ENCODE assay signal across 1 cellular context in the genomic region with DNA sequence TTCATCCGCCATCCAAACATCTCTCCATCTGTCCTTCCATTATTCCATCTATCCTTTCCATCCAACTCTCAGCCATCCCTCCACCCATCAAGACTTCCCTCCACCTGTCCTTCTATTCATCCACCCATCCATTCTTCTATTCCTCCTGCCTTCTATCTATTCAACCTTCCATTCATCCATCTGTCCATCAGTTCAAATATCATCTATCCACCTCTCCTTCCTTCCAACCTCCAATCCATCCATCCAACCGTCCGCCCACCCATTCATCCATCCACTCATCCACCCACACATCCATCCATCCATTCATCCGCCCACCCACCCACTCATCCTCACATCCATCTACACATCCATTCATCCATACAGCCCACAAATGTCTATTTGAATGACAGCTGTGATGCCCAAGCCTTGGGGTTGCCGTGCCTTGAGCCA.
TF ChIP-seq lines count a peak whose summit lies in the region.

No MANE protein-coding gene starts in this region.

TF ChIP-seq in SK-N-SH treated with all-trans-retinoic acid at 6 μM for 48 hours, 23 proteins besides CTCF, POLR2A, EP300 and RAD21 (continued from another document):
- TF ChIP-seq, protein P1, sequence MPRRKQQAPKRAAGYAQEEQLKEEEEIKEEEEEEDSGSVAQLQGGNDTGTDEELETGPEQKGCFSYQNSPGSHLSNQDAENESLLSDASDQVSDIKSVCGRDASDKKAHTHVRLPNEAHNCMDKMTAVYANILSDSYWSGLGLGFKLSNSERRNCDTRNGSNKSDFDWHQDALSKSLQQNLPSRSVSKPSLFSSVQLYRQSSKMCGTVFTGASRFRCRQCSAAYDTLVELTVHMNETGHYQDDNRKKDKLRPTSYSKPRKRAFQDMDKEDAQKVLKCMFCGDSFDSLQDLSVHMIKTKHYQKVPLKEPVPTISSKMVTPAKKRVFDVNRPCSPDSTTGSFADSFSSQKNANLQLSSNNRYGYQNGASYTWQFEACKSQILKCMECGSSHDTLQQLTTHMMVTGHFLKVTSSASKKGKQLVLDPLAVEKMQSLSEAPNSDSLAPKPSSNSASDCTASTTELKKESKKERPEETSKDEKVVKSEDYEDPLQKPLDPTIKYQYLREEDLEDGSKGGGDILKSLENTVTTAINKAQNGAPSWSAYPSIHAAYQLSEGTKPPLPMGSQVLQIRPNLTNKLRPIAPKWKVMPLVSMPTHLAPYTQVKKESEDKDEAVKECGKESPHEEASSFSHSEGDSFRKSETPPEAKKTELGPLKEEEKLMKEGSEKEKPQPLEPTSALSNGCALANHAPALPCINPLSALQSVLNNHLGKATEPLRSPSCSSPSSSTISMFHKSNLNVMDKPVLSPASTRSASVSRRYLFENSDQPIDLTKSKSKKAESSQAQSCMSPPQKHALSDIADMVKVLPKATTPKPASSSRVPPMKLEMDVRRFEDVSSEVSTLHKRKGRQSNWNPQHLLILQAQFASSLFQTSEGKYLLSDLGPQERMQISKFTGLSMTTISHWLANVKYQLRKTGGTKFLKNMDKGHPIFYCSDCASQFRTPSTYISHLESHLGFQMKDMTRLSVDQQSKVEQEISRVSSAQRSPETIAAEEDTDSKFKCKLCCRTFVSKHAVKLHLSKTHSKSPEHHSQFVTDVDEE (CRISPR knock-in tag; IDR thresholded peaks at IDR 0.05) = no peak
- TF ChIP-seq ZC3H10 (CRISPR knock-in tag; IDR thresholded peaks at IDR 0.05) = no peak
TF ChIP-seq in SK-N-SH treated with all-trans-retinoic acid at 6 μM for 48 hours: peak in this region for 0.
